ENCODE assay signal across 26 cellular contexts in genomic region chr10:44799971-44800370, GRCh38.
"Had no signal": no experiment of that assay in that cellular context is flagged by ENCODE, and none has a peak within 500 bp of the region (broad histone marks: within the 10 kb centered on the region; RNA-seq: fewer than 3 reads in every experiment).

No MANE protein-coding gene starts in this region.

- ATAC-seq: activated T-cell treated with anti-CD3 and anti-CD28 coated beads, Interleukin-2, amount 50 U/mL, for 4 hours; activated T-helper 17 cell treated with anti-CD3 and anti-CD28 coated beads, Interleukin-2, amount 50 U/mL, for 72 hours; Panc1; Right ventricle myocardium inferior; T-cell had no signal

- H3K4me3 ChIP-seq: SK-N-MC had no signal

- H3K36me3 Mint-ChIP-seq: activated CD4-positive, alpha-beta memory T cell treated with anti-CD3 and anti-CD28 coated beads for 36 hours; activated naive CD4-positive, alpha-beta T cell treated with anti-CD3 and anti-CD28 coated beads, Interleukin-2, amount 10 ng/mL, durations not matched to agents 7 days and 5 days; activated naive CD8-positive, alpha-beta T cell treated with anti-CD3 and anti-CD28 coated beads for 36 hours; T-cell had no signal

- H3K27ac Mint-ChIP-seq: activated CD4-positive, alpha-beta memory T cell treated with anti-CD3 and anti-CD28 coated beads for 36 hours; activated CD4-positive, alpha-beta T cell treated with anti-CD3 and anti-CD28 coated beads, Interleukin-2, amount 10 ng/mL, durations not matched to agents 7 days and 5 days; activated naive CD4-positive, alpha-beta T cell treated with anti-CD3 and anti-CD28 coated beads, Interleukin-2, amount 10 ng/mL, durations not matched to agents 7 days and 5 days; activated naive CD8-positive, alpha-beta T cell treated with anti-CD3 and anti-CD28 coated beads for 36 hours; activated T-helper 17 cell treated with anti-CD3 and anti-CD28 coated beads, Interleukin-2, amount 50 U/mL, for 72 hours; T-cell had no signal

- DNase-seq: activated CD4-positive, alpha-beta memory T cell treated with anti-CD3 and anti-CD28 coated beads for 36 hours; activated CD4-positive, alpha-beta T cell treated with anti-CD3 and anti-CD28 coated beads, Interleukin-2, amount 10 ng/mL, durations not matched to agents 7 days and 5 days; activated CD4-positive, CD25-positive, alpha-beta regulatory T cell; activated CD8-positive, alpha-beta memory T cell treated with anti-CD3 and anti-CD28 coated beads for 24 hours; activated gamma-delta T cell; activated naive CD4-positive, alpha-beta T cell treated with anti-CD3 and anti-CD28 coated beads, Interleukin-2, amount 10 ng/mL, durations not matched to agents 7 days and 5 days; activated naive CD8-positive, alpha-beta T cell treated with anti-CD3 and anti-CD28 coated beads for 36 hours; activated T-cell treated with anti-CD3 and anti-CD28 coated beads, Interleukin-2, amount 50 U/mL, for 4 hours; KBM-7; NCI-H1092; NCI-H1417; NCI-H1694 treated with DMSO at 0.1 percent for 48 hours; NCI-H2029 treated with DMSO at 0.1 percent for 48 hours; NCI-H345; NCI-H510A; NCI-H526 treated with DMSO at 0.1 percent for 48 hours; NCI-H82; RPMI8226; T-cell; T-helper 2 cell; T1000 had no signal

- H3K4me3 Mint-ChIP-seq: activated CD4-positive, alpha-beta memory T cell treated with anti-CD3 and anti-CD28 coated beads for 36 hours; activated CD4-positive, alpha-beta T cell treated with anti-CD3 and anti-CD28 coated beads, Interleukin-2, amount 10 ng/mL, durations not matched to agents 7 days and 5 days; activated naive CD4-positive, alpha-beta T cell treated with anti-CD3 and anti-CD28 coated beads, Interleukin-2, amount 10 ng/mL, durations not matched to agents 7 days and 5 days; activated naive CD8-positive, alpha-beta T cell treated with anti-CD3 and anti-CD28 coated beads for 36 hours; activated T-cell treated with anti-CD3 and anti-CD28 coated beads, Interleukin-2, amount 50 U/mL, for 4 hours; activated T-helper 17 cell treated with anti-CD3 and anti-CD28 coated beads, Interleukin-2, amount 50 U/mL, for 72 hours; T-cell had no signal

- H3K9me3 Mint-ChIP-seq: activated CD4-positive, alpha-beta memory T cell treated with anti-CD3 and anti-CD28 coated beads for 36 hours; activated CD4-positive, alpha-beta T cell treated with anti-CD3 and anti-CD28 coated beads, Interleukin-2, amount 10 ng/mL, durations not matched to agents 7 days and 5 days; activated naive CD4-positive, alpha-beta T cell treated with anti-CD3 and anti-CD28 coated beads, Interleukin-2, amount 10 ng/mL, durations not matched to agents 7 days and 5 days; activated naive CD8-positive, alpha-beta T cell treated with anti-CD3 and anti-CD28 coated beads for 36 hours; activated T-cell treated with anti-CD3 and anti-CD28 coated beads, Interleukin-2, amount 50 U/mL, for 4 hours; T-cell had no signal

- H3K4me1 Mint-ChIP-seq: activated CD4-positive, alpha-beta T cell treated with anti-CD3 and anti-CD28 coated beads, Interleukin-2, amount 10 ng/mL, durations not matched to agents 7 days and 5 days; activated naive CD4-positive, alpha-beta T cell treated with anti-CD3 and anti-CD28 coated beads, Interleukin-2, amount 10 ng/mL, durations not matched to agents 7 days and 5 days; activated naive CD8-positive, alpha-beta T cell treated with anti-CD3 and anti-CD28 coated beads for 36 hours; activated T-helper 17 cell treated with anti-CD3 and anti-CD28 coated beads, Interleukin-2, amount 50 U/mL, for 72 hours; T-cell had no signal

- H3K27ac ChIP-seq: SK-N-MC, VCaP had no signal
